1 cellular context compared by ENCODE assay signal in the genomic region with DNA sequence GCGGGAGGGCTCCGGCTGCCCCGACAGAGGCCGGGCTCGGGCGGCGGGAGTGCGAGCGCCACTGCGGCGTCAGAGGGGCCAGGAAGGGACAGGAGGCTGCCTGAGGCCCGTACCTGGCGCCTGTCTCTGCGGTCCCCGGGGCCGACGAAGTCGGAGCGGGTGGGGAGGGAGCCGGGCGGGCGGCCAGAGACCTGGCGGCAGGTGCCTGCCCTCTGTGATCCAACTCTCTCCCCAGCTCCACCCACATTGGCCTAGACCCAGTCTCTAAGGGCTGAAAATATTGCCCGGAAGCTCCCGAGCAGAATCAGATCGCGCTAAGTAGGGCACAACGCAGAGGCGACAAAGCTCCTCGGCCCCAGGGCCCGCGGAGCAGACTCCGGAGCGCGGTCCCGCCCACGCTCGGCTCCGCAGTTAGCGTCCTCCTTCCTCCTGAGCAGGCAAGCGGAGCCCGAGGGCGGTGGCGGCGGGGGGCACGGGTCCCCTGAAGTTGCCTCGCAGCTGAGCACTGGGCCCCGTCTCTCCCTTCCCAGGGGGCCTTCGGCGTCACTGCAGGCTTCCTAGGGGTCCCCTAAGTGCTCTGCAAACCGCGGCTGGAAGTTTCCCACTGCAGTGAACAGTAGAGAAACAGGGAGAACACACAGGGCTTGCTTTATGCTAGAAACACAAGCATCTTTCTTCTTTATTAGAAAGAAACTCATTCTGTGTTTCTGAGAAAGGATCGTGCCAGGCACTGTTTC.
TF ChIP-seq lines count a peak whose summit lies in the region.

A gene (plus strand): TSS at position 307 of the 737 bp plus-strand sequence. CDS start 906 bp downstream, outside the sequence.

TF ChIP-seq in GM12878, 131 proteins besides CTCF, POLR2A, EP300 and RAD21 (continued from another document):
- TF ChIP-seq POU2F2 (IDR thresholded peaks at IDR 0.05; ENCODE audit: borderline replicate concordance, low read depth, low read length): 0 out of 3 replicates have a peak, but pooled peaks have one; percentile 12
- no peak for TF ChIP-seq CBX3 (IDR thresholded peaks at IDR 0.05; ENCODE audit: borderline replicate concordance, low read depth)
- TF ChIP-seq SUZ12 (IDR thresholded peaks at IDR 0.05; ENCODE audit: unreplicated experiment): no peak
- TF ChIP-seq BCL11A (IDR thresholded peaks at IDR 0.05; ENCODE audit: low read depth, low read length): 0 out of 2 replicates have a peak, but pooled peaks have one; percentile 3
- TF ChIP-seq ZZZ3 (IDR thresholded peaks at IDR 0.05; ENCODE audit: control insufficient read depth, insufficient read length, low read depth): no peak
- TF ChIP-seq, protein P1, sequence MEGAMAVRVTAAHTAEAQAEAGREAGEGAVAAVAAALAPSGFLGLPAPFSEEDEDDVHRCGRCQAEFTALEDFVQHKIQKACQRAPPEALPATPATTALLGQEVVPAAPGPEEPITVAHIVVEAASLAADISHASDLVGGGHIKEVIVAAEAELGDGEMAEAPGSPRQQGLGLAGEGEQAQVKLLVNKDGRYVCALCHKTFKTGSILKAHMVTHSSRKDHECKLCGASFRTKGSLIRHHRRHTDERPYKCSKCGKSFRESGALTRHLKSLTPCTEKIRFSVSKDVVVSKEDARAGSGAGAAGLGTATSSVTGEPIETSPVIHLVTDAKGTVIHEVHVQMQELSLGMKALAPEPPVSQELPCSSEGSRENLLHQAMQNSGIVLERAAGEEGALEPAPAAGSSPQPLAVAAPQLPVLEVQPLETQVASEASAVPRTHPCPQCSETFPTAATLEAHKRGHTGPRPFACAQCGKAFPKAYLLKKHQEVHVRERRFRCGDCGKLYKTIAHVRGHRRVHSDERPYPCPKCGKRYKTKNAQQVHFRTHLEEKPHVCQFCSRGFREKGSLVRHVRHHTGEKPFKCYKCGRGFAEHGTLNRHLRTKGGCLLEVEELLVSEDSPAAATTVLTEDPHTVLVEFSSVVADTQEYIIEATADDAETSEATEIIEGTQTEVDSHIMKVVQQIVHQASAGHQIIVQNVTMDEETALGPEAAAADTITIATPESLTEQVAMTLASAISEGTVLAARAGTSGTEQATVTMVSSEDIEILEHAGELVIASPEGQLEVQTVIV (IDR thresholded peaks at IDR 0.05; ENCODE audit: borderline replicate concordance, partially characterized antibody): no peak
- peak; percentile 7 for TF ChIP-seq MYC (IDR thresholded peaks at IDR 0.05; ENCODE audit: insufficient read depth, insufficient read length, insufficient replicate concordance, low read length, severe bottlenecking)
- 0 out of 2 replicates have a peak, but pooled peaks have one; percentile 37 for TF ChIP-seq HDGF (IDR thresholded peaks at IDR 0.05)
- TF ChIP-seq, protein P2, sequence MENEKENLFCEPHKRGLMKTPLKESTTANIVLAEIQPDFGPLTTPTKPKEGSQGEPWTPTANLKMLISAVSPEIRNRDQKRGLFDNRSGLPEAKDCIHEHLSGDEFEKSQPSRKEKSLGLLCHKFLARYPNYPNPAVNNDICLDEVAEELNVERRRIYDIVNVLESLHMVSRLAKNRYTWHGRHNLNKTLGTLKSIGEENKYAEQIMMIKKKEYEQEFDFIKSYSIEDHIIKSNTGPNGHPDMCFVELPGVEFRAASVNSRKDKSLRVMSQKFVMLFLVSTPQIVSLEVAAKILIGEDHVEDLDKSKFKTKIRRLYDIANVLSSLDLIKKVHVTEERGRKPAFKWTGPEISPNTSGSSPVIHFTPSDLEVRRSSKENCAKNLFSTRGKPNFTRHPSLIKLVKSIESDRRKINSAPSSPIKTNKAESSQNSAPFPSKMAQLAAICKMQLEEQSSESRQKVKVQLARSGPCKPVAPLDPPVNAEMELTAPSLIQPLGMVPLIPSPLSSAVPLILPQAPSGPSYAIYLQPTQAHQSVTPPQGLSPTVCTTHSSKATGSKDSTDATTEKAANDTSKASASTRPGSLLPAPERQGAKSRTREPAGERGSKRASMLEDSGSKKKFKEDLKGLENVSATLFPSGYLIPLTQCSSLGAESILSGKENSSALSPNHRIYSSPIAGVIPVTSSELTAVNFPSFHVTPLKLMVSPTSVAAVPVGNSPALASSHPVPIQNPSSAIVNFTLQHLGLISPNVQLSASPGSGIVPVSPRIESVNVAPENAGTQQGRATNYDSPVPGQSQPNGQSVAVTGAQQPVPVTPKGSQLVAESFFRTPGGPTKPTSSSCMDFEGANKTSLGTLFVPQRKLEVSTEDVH (IDR thresholded peaks at IDR 0.05; ENCODE audit: low read depth, partially characterized antibody): no peak
- TF ChIP-seq NBN (IDR thresholded peaks at IDR 0.05): peak; percentile 50; the same call in 1 of the 2 replicates
- no peak for TF ChIP-seq GABPA (IDR thresholded peaks at IDR 0.05; ENCODE audit: low read depth)
- TF ChIP-seq JUND (IDR thresholded peaks at IDR 0.05; ENCODE audit: low read depth, low read length): no peak
- TF ChIP-seq ETV6 (conservative IDR thresholded peaks at IDR 0.05 in 1 of 2, IDR thresholded peaks at IDR 0.05 in 1 of 2; ENCODE audit: borderline replicate concordance in 1 of 2, low read depth in 1 of 2): no peak
- TF ChIP-seq, protein P3, sequence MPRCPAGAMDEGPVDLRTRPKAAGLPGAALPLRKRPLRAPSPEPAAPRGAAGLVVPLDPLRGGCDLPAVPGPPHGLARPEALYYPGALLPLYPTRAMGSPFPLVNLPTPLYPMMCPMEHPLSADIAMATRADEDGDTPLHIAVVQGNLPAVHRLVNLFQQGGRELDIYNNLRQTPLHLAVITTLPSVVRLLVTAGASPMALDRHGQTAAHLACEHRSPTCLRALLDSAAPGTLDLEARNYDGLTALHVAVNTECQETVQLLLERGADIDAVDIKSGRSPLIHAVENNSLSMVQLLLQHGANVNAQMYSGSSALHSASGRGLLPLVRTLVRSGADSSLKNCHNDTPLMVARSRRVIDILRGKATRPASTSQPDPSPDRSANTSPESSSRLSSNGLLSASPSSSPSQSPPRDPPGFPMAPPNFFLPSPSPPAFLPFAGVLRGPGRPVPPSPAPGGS (IDR thresholded peaks at IDR 0.05; ENCODE audit: borderline replicate concordance, insufficient read depth, low read depth, low read length, poor library complexity, severe bottlenecking): no peak
- no peak for TF ChIP-seq ZBED1 (IDR thresholded peaks at IDR 0.05; ENCODE audit: borderline replicate concordance)
- TF ChIP-seq, protein P4, sequence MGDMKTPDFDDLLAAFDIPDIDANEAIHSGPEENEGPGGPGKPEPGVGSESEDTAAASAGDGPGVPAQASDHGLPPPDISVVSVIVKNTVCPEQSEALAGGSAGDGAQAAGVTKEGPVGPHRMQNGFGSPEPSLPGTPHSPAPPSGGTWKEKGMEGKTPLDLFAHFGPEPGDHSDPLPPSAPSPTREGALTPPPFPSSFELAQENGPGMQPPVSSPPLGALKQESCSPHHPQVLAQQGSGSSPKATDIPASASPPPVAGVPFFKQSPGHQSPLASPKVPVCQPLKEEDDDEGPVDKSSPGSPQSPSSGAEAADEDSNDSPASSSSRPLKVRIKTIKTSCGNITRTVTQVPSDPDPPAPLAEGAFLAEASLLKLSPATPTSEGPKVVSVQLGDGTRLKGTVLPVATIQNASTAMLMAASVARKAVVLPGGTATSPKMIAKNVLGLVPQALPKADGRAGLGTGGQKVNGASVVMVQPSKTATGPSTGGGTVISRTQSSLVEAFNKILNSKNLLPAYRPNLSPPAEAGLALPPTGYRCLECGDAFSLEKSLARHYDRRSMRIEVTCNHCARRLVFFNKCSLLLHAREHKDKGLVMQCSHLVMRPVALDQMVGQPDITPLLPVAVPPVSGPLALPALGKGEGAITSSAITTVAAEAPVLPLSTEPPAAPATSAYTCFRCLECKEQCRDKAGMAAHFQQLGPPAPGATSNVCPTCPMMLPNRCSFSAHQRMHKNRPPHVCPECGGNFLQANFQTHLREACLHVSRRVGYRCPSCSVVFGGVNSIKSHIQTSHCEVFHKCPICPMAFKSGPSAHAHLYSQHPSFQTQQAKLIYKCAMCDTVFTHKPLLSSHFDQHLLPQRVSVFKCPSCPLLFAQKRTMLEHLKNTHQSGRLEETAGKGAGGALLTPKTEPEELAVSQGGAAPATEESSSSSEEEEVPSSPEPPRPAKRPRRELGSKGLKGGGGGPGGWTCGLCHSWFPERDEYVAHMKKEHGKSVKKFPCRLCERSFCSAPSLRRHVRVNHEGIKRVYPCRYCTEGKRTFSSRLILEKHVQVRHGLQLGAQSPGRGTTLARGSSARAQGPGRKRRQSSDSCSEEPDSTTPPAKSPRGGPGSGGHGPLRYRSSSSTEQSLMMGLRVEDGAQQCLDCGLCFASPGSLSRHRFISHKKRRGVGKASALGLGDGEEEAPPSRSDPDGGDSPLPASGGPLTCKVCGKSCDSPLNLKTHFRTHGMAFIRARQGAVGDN (IDR thresholded peaks at IDR 0.05): 0 out of 2 replicates have a peak, but pooled peaks have one; percentile 34
- no peak for TF ChIP-seq SIN3A (IDR thresholded peaks at IDR 0.05; ENCODE audit: low read depth, low read length)
- 0 out of 2 replicates have a peak, but pooled peaks have one; percentile 53 for TF ChIP-seq IKZF1 (conservative IDR thresholded peaks at IDR 0.05)
- TF ChIP-seq RUNX3 (IDR thresholded peaks at IDR 0.05; ENCODE audit: low read length): no peak
- TF ChIP-seq, protein P5, sequence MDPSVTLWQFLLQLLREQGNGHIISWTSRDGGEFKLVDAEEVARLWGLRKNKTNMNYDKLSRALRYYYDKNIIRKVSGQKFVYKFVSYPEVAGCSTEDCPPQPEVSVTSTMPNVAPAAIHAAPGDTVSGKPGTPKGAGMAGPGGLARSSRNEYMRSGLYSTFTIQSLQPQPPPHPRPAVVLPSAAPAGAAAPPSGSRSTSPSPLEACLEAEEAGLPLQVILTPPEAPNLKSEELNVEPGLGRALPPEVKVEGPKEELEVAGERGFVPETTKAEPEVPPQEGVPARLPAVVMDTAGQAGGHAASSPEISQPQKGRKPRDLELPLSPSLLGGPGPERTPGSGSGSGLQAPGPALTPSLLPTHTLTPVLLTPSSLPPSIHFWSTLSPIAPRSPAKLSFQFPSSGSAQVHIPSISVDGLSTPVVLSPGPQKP (IDR thresholded peaks at IDR 0.05; ENCODE audit: low read depth, low read length): no peak
- no peak for TF ChIP-seq TCF12 (IDR thresholded peaks at IDR 0.05; ENCODE audit: low read depth, low read length)
- no peak for TF ChIP-seq CHD4 (IDR thresholded peaks at IDR 0.05)
- TF ChIP-seq, protein P6, sequence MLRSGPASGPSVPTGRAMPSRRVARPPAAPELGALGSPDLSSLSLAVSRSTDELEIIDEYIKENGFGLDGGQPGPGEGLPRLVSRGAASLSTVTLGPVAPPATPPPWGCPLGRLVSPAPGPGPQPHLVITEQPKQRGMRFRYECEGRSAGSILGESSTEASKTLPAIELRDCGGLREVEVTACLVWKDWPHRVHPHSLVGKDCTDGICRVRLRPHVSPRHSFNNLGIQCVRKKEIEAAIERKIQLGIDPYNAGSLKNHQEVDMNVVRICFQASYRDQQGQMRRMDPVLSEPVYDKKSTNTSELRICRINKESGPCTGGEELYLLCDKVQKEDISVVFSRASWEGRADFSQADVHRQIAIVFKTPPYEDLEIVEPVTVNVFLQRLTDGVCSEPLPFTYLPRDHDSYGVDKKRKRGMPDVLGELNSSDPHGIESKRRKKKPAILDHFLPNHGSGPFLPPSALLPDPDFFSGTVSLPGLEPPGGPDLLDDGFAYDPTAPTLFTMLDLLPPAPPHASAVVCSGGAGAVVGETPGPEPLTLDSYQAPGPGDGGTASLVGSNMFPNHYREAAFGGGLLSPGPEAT (IDR thresholded peaks at IDR 0.05; ENCODE audit: low read depth): peak; percentile 32; the same call in 1 of the 2 replicates
- TF ChIP-seq CHD1 (IDR thresholded peaks at IDR 0.05; ENCODE audit: low read depth, low read length): no peak
- no peak for TF ChIP-seq NFXL1 (IDR thresholded peaks at IDR 0.05; ENCODE audit: borderline replicate concordance)
- TF ChIP-seq ZNF217 (IDR thresholded peaks at IDR 0.05): no peak
